Comparison of ENCODE assay signal across 3 cellular contexts in genomic region chr17:3982113-3982512, GRCh38.
TF ChIP-seq lines count a peak whose summit lies in the region.

No MANE protein-coding gene starts in this region.

TF ChIP-seq in SK-N-SH, 30 proteins besides CTCF, POLR2A, EP300 and RAD21:
- no peak for TF ChIP-seq EZH2phosphoT487 (IDR thresholded peaks at IDR 0.05; ENCODE audit: borderline replicate concordance, low read depth)

TF ChIP-seq in SK-N-SH treated with all-trans-retinoic acid at 6 μM for 48 hours, 23 proteins besides CTCF, POLR2A, EP300 and RAD21:
- TF ChIP-seq PPARA (CRISPR knock-in tag; IDR thresholded peaks at IDR 0.05; ENCODE audit: borderline replicate concordance): no peak

TF ChIP-seq in HepG2, 621 proteins besides CTCF, POLR2A, EP300 and RAD21:
- TF ChIP-seq SP1 (IDR thresholded peaks at IDR 0.05): no peak
- TF ChIP-seq SP1 (CRISPR knock-in tag; IDR thresholded peaks at IDR 0.05): no peak
- no peak for TF ChIP-seq ZNF724P (CRISPR knock-in tag; IDR thresholded peaks at IDR 0.05; ENCODE audit: borderline replicate concordance)
- no peak for TF ChIP-seq ADNP (CRISPR knock-in tag; IDR thresholded peaks at IDR 0.05)
- TF ChIP-seq PLSCR1 (CRISPR knock-in tag; IDR thresholded peaks at IDR 0.05; ENCODE audit: borderline replicate concordance): no peak
- no peak for TF ChIP-seq ZNF878 (CRISPR knock-in tag; IDR thresholded peaks at IDR 0.05)
- TF ChIP-seq ZNF501 (CRISPR knock-in tag; IDR thresholded peaks at IDR 0.05): no peak
- TF ChIP-seq MZF1 (CRISPR knock-in tag; IDR thresholded peaks at IDR 0.05; ENCODE audit: borderline replicate concordance): no peak
- TF ChIP-seq ZNF883 (CRISPR knock-in tag; IDR thresholded peaks at IDR 0.05; ENCODE audit: not compliant biosample characterization): no peak
TF ChIP-seq in HepG2: peak in this region for 0.
